ENCODE assay signal across 8 cellular contexts in genomic region chr19:48966541-48967345, GRCh38.
DNase-seq lines count a peak whose midpoint lies in the region; ATAC-seq and TF ChIP-seq lines count a peak whose summit lies in the region.

No MANE protein-coding gene starts in this region.

- peaks cover 48% of the 10 kb centered on the region for H3K36me3 Mint-ChIP-seq in nephron progenitor cell (ENCODE audit: low read depth)

- H3K27me3 ChIP-seq in NT2/D1 (ENCODE audit: insufficient read depth, insufficient read length): no peaks in the 10 kb centered on the region

- peaks cover 7% of the 10 kb centered on the region for H3K27me3 Mint-ChIP-seq in nephron progenitor cell (ENCODE audit: low read depth, poor library complexity)

- peaks cover 2% of the 10 kb centered on the region for H3K4me1 ChIP-seq in NT2/D1 (ENCODE audit: insufficient read depth, insufficient read length)

- TF ChIP-seq CTCF in GM12865 (IDR thresholded peaks at IDR 0.05; ENCODE audit: insufficient read depth, low read depth, low read length, missing control alignments) (no peak), coronary artery (IDR thresholded peaks at IDR 0.05) (no peak), nephron progenitor cell (IDR thresholded peaks at IDR 0.05) (no peak)

- peak overlapping the region; percentile 99 for H3K4me3 Mint-ChIP-seq in nephron progenitor cell

- DNase-seq in GM12865 (ENCODE audit: low read depth): no peak
- no peak for DNase-seq in NT2/D1 (ENCODE audit: low read depth, low spot score)
- no peak for DNase-seq in coronary artery (ENCODE audit: low spot score)
- no peak for DNase-seq in nephron progenitor cell
- DNase-seq in islet precursor cell: no peak

- H3K36me3 ChIP-seq in NT2/D1 (ENCODE audit: insufficient read depth, insufficient read length, low read length): peaks cover 51% of the 10 kb centered on the region

- peak overlapping the region; percentile 93 to 94 for H3K27ac ChIP-seq in coronary artery

- H3K4me3 ChIP-seq in GM12865 (ENCODE audit: low read depth, low read length) (peak overlapping the region; percentile 82), NT2/D1 (ENCODE audit: insufficient read length, low read depth) (peak overlapping the region; percentile 83), coronary artery (peak overlapping the region; percentile 87)

- H3K9me3 ChIP-seq in NT2/D1 (ENCODE audit: insufficient read depth, low read length): no peaks in the 10 kb centered on the region; the same call in 1 of the 2 replicates

- peaks cover 69% of the 10 kb centered on the region for H3K4me1 Mint-ChIP-seq in nephron progenitor cell

- H3K9me3 Mint-ChIP-seq in nephron progenitor cell: no peaks in the 10 kb centered on the region

- ATAC-seq in GM21786 (IDR thresholded peaks at IDR 0.05; ENCODE audit: unreplicated experiment): no peak
- no peak for ATAC-seq in GM18870 (IDR thresholded peaks at IDR 0.05; ENCODE audit: unreplicated experiment)
- ATAC-seq in activated CD4-positive, CD25-positive, alpha-beta regulatory T cell treated with anti-CD3 and anti-CD28 coated beads, Interleukin-2, amount 50 U/mL, for 24 hours: no peak

- peak overlapping the region; percentile 94 for H3K9ac ChIP-seq in NT2/D1 (ENCODE audit: insufficient read length, low read depth)

- H3K27ac Mint-ChIP-seq in nephron progenitor cell: peak overlapping the region; percentile 77
